Comparison of ENCODE assay signal across 1 cellular context in the genomic region with DNA sequence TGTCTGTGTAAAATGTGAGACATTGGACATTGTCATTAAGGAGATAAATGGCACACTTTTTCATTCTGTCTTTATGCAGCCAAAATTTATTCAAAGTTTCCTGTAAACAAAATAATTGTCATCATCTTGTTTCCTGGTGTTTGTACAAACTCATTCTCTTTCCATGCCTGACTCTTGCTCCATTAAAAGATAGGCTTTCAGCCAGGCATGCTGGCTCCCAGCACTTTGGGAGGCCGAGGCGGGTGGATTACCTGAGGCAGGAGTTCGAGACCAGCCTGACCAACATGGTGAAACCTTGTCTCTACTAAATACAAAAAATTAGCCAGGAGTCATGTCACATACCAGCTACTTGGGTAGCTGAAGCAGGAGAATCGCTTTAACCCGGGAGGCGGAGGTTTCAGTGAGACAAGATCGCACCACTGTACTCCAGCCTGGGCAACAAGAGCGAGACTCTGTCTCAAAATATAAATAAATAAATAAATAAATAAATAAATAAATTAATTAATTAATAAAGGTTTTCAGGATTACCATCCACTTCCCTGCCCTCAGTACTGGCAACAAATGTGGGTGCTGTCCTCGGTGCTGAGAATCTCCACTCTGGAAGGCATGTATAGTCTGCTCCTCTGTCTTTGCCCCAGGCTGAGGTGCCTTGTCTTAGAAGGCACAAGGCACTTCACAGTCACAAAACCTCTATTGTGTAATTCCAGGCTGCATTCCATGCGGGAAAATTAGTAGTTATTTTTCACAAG.
TF ChIP-seq lines count a peak whose summit lies in the region.

No MANE protein-coding gene starts in this region.

TF ChIP-seq in GM23338, 12 proteins besides CTCF, POLR2A, EP300 and RAD21:
- TF ChIP-seq, protein P1, sequence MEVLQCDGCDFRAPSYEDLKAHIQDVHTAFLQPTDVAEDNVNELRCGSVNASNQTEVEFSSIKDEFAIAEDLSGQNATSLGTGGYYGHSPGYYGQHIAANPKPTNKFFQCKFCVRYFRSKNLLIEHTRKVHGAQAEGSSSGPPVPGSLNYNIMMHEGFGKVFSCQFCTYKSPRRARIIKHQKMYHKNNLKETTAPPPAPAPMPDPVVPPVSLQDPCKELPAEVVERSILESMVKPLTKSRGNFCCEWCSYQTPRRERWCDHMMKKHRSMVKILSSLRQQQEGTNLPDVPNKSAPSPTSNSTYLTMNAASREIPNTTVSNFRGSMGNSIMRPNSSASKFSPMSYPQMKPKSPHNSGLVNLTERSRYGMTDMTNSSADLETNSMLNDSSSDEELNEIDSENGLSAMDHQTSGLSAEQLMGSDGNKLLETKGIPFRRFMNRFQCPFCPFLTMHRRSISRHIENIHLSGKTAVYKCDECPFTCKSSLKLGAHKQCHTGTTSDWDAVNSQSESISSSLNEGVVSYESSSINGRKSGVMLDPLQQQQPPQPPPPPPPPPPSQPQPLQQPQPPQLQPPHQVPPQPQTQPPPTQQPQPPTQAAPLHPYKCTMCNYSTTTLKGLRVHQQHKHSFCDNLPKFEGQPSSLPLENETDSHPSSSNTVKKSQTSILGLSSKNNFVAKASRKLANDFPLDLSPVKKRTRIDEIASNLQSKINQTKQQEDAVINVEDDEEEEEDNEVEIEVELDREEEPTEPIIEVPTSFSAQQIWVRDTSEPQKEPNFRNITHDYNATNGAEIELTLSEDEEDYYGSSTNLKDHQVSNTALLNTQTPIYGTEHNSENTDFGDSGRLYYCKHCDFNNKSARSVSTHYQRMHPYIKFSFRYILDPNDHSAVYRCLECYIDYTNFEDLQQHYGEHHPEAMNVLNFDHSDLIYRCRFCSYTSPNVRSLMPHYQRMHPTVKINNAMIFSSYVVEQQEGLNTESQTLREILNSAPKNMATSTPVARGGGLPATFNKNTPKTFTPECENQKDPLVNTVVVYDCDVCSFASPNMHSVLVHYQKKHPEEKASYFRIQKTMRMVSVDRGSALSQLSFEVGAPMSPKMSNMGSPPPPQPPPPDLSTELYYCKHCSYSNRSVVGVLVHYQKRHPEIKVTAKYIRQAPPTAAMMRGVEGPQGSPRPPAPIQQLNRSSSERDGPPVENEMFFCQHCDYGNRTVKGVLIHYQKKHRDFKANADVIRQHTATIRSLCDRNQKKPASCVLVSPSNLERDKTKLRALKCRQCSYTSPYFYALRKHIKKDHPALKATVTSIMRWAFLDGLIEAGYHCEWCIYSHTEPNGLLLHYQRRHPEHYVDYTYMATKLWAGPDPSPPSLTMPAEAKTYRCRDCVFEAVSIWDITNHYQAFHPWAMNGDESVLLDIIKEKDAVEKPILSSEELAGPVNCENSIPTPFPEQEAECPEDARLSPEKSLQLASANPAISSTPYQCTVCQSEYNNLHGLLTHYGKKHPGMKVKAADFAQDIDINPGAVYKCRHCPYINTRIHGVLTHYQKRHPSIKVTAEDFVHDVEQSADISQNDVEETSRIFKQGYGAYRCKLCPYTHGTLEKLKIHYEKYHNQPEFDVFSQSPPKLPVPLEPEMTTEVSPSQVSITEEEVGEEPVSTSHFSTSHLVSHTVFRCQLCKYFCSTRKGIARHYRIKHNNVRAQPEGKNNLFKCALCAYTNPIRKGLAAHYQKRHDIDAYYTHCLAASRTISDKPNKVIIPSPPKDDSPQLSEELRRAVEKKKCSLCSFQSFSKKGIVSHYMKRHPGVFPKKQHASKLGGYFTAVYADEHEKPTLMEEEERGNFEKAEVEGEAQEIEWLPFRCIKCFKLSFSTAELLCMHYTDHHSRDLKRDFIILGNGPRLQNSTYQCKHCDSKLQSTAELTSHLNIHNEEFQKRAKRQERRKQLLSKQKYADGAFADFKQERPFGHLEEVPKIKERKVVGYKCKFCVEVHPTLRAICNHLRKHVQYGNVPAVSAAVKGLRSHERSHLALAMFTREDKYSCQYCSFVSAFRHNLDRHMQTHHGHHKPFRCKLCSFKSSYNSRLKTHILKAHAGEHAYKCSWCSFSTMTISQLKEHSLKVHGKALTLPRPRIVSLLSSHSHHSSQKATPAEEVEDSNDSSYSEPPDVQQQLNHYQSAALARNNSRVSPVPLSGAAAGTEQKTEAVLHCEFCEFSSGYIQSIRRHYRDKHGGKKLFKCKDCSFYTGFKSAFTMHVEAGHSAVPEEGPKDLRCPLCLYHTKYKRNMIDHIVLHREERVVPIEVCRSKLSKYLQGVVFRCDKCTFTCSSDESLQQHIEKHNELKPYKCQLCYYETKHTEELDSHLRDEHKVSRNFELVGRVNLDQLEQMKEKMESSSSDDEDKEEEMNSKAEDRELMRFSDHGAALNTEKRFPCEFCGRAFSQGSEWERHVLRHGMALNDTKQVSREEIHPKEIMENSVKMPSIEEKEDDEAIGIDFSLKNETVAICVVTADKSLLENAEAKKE (CRISPR knock-in tag; IDR thresholded peaks at IDR 0.05) = no peak
- TF ChIP-seq, protein P2, sequence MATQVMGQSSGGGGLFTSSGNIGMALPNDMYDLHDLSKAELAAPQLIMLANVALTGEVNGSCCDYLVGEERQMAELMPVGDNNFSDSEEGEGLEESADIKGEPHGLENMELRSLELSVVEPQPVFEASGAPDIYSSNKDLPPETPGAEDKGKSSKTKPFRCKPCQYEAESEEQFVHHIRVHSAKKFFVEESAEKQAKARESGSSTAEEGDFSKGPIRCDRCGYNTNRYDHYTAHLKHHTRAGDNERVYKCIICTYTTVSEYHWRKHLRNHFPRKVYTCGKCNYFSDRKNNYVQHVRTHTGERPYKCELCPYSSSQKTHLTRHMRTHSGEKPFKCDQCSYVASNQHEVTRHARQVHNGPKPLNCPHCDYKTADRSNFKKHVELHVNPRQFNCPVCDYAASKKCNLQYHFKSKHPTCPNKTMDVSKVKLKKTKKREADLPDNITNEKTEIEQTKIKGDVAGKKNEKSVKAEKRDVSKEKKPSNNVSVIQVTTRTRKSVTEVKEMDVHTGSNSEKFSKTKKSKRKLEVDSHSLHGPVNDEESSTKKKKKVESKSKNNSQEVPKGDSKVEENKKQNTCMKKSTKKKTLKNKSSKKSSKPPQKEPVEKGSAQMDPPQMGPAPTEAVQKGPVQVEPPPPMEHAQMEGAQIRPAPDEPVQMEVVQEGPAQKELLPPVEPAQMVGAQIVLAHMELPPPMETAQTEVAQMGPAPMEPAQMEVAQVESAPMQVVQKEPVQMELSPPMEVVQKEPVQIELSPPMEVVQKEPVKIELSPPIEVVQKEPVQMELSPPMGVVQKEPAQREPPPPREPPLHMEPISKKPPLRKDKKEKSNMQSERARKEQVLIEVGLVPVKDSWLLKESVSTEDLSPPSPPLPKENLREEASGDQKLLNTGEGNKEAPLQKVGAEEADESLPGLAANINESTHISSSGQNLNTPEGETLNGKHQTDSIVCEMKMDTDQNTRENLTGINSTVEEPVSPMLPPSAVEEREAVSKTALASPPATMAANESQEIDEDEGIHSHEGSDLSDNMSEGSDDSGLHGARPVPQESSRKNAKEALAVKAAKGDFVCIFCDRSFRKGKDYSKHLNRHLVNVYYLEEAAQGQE (IDR thresholded peaks at IDR 0.05; ENCODE audit: unreplicated experiment) = peak; percentile 84
- TF ChIP-seq, protein P3, sequence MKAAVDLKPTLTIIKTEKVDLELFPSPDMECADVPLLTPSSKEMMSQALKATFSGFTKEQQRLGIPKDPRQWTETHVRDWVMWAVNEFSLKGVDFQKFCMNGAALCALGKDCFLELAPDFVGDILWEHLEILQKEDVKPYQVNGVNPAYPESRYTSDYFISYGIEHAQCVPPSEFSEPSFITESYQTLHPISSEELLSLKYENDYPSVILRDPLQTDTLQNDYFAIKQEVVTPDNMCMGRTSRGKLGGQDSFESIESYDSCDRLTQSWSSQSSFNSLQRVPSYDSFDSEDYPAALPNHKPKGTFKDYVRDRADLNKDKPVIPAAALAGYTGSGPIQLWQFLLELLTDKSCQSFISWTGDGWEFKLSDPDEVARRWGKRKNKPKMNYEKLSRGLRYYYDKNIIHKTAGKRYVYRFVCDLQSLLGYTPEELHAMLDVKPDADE (IDR thresholded peaks at IDR 0.05) = no peak
